ENCODE assay signal across 14 cellular contexts in genomic region chr1:17618558-17619247, GRCh38.
DNase-seq lines count a peak whose midpoint lies in the region; ATAC-seq and TF ChIP-seq lines count a peak whose summit lies in the region.
"Had no signal": no experiment of that assay in that cellular context is flagged by ENCODE, and none has a peak within 500 bp of the region (broad histone marks: within the 10 kb centered on the region; RNA-seq: fewer than 3 reads in every experiment).

No MANE protein-coding gene starts in this region.

- H3K27me3 Mint-ChIP-seq in Caco-2 (ENCODE audit: insufficient read depth, unreplicated experiment): no peaks in the 10 kb centered on the region

- no peaks in the 10 kb centered on the region for H3K4me1 Mint-ChIP-seq in Caco-2 (ENCODE audit: low read depth, unreplicated experiment)

- H3K4me3 ChIP-seq in Caco-2 (ENCODE audit: low read depth, low read length) (no peak overlapping the region), lower lobe of right lung (peak overlapping the region; percentile 50), skin epidermis (peak overlapping the region in 4 of 7 experiments; percentile 14 to 20 (median 18))
- H3K4me3 ChIP-seq: right lobe of liver had no signal

- no peaks in the 10 kb centered on the region for H3K9me3 Mint-ChIP-seq in Caco-2 (ENCODE audit: unreplicated experiment)

- peaks cover 12% of the 10 kb centered on the region for H3K36me3 Mint-ChIP-seq in Caco-2 (ENCODE audit: insufficient read depth, unreplicated experiment)

- intact Hi-C loops in Caco-2 (cut with micrococcal nuclease; ENCODE audit: unreplicated experiment): no loop called here
- intact Hi-C loops in lower lobe of right lung (cut with DNase I): loop anchor here (10.0 kb wide), 1 partner anchor 124 kb away; no protein-coding TSS in a partner anchor

- H3K36me3 ChIP-seq in Caco-2 (ENCODE audit: control insufficient read depth, insufficient read depth, low read length) (peaks cover 3% of the 10 kb centered on the region; the same call in 1 of the 2 replicates), lower lobe of right lung (peaks cover 29% of the 10 kb centered on the region)
- H3K36me3 ChIP-seq: BE2C had no signal

- CTCF ChIA-PET in Caco-2 (lab: Charles Lee): interaction anchor here (0.5 to 0.7 kb wide), 2 partner anchors 62 to 141 kb away, joined by 3 to 4 read pairs; no protein-coding TSS in a partner anchor

- POLR2A ChIA-PET in Caco-2 (lab: Charles Lee): no interaction called here

- H3K27ac Mint-ChIP-seq in Caco-2 (ENCODE audit: unreplicated experiment): peak overlapping the region; percentile 22

- peak in 1 of 2 donors; percentile 27 for ATAC-seq in lower lobe of right lung
- no peak for ATAC-seq in GM18873 (IDR thresholded peaks at IDR 0.05; ENCODE audit: low FRiP score, unreplicated experiment)

- TF ChIP-seq CTCF in Caco-2 (IDR thresholded peaks at IDR 0.05; ENCODE audit: insufficient read depth in 1 of 2, low read depth in 1 of 2, low read length in 1 of 2, severe bottlenecking in 1 of 2, unreplicated experiment in 1 of 2) (no peak), lower lobe of right lung (IDR thresholded peaks at IDR 0.05) (no peak)

- DNase-seq in Caco-2 (no peak), lower lobe of right lung (no peak), DMS79 treated with DMSO at 0.1 percent for 48 hours (lab: John Stamatoyannopoulos, UW) (no peak), NOMO-1 (lab: John Stamatoyannopoulos, UW; ENCODE audit: unreplicated experiment in 2 of 2) (no peak)
- no peak for DNase-seq in stimulated activated CD4-positive, alpha-beta T cell treated with anti-CD3 and anti-CD28 coated beads, Interleukin-4, amount 100 ng/mL, for 24 hours
- DNase-seq: activated CD4-positive, alpha-beta T cell treated with anti-CD3 and anti-CD28 coated beads, Interleukin-2, amount 50 U/mL, for 4 hours; activated naive CD4-positive, alpha-beta T cell; BE2C; Karpas-422; NCI-H2081 had no signal

- H3K9me3 ChIP-seq in Caco-2 (no peaks in the 10 kb centered on the region), lower lobe of right lung (no peaks in the 10 kb centered on the region)
- H3K9me3 ChIP-seq: BE2C, right lobe of liver had no signal

- H3K4me1 ChIP-seq in Caco-2 (no peaks in the 10 kb centered on the region), lower lobe of right lung (peaks cover 10% of the 10 kb centered on the region)
- H3K4me1 ChIP-seq: BE2C, right lobe of liver had no signal

- peak overlapping the region; percentile 75 for H3K27ac ChIP-seq in cingulate gyrus (ENCODE audit: low read depth, low read length)
- peak overlapping the region; percentile 49 for H3K27ac ChIP-seq in lower lobe of right lung
- H3K27ac ChIP-seq in skin epidermis: peak overlapping the region in 18 of 21 experiments; percentile 1 to 80 (median 48)
- H3K27ac ChIP-seq: right lobe of liver had no signal

- no TSS peak for BruUV-seq in Caco-2 (replicated peaks; lab: Mats Ljungman, UMichigan)

- no peak overlapping the region for H3K4me3 Mint-ChIP-seq in Caco-2 (ENCODE audit: unreplicated experiment)

- H3K27me3 ChIP-seq in Caco-2 (replicated peaks; ENCODE audit: control insufficient read depth, insufficient read depth, low read length) (no peaks in the 10 kb centered on the region), lower lobe of right lung (ENCODE audit: low read depth) (no peaks in the 10 kb centered on the region)
- H3K27me3 ChIP-seq: BE2C, right lobe of liver had no signal
